Comparison of ENCODE assay signal across 8 cellular contexts in the genomic region with DNA sequence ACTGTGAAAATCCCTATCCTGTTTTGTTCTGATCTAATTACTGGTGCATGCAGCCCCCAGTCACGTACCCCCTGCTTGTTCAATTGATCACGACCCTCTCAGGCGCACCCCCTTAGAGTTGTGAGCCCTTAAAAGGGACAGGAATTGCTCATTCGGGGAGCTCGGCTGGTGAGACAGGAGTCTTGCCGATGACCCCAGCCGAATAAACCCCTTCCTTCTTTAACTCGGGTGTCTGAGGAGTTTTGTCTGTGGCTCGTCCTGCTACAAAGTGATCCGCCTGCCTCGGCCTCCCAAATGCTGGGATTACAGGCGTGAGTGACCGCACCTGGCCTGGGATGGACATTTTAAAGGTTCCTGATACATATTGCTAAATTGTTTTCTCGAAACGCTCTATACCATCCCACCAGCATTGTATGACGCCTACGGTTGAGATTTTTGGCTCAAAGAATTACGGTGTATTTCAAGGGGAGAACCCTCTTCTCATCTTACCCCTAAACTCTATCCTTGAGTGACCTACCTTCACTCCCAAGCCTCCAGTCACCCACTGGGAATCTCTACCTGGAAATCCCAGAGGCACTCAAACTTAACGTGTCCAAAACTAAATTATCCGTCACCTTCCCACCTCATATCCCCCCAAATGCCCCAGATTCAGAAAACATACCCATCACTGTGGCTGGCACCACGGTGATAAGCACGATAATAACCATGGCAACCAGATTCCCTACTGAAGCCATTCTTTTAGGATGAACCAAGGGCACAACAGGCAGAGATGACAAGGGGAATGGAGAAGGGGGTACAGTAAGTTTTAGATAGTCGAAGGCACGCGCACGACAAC. TPM values are rescaled to one million over a fixed set of nuclear protein-coding genes. Genes with fewer than 3 reads are reported as not detected.
DNase-seq lines count a peak whose midpoint lies in the region; ATAC-seq and TF ChIP-seq lines count a peak whose summit lies in the region.

No MANE protein-coding gene starts in this region.

- peak overlapping the region; percentile 85 for H3K27ac ChIP-seq in CD8-positive, alpha-beta T cell (ENCODE audit: low read depth, low read length)
- peak overlapping the region; percentile 88 for H3K27ac ChIP-seq in thymus (ENCODE audit: low read depth)

- H3K9me3 ChIP-seq in CD8-positive, alpha-beta T cell (ENCODE audit: low read length), result no peaks in the 10 kb centered on the region
- H3K9me3 ChIP-seq in thymus (ENCODE audit: control insufficient read depth), result no peaks in the 10 kb centered on the region

- POLR2A ChIA-PET in CD8-positive, alpha-beta T cell (lab: Charles Lee), result interaction anchor here (0.5 to 1.5 kb wide), 11 partner anchors 10 to 482 kb away, joined by 3 to 8 read pairs (median 3); a partner anchor contains a TSS

- peak overlapping the region; percentile 93 for H3K4me3 Mint-ChIP-seq in CD8-positive, alpha-beta T cell

- no peaks in the 10 kb centered on the region for H3K27me3 ChIP-seq in CD8-positive, alpha-beta T cell (ENCODE audit: insufficient read depth, low read length)
- H3K27me3 ChIP-seq in kidney epithelial cell (ENCODE audit: control insufficient read depth, insufficient read depth, low read length), result no peaks in the 10 kb centered on the region
- H3K27me3 ChIP-seq in thymus (ENCODE audit: control insufficient read depth, insufficient read depth), result no peaks in the 10 kb centered on the region

- no peaks in the 10 kb centered on the region for H3K9me3 Mint-ChIP-seq in CD8-positive, alpha-beta T cell
- no peaks in the 10 kb centered on the region for H3K9me3 Mint-ChIP-seq in activated naive CD4-positive, alpha-beta T cell treated with anti-CD3 and anti-CD28 coated beads, Interleukin-2, amount 50 U/mL, for 72 hours

- peaks cover 20% of the 10 kb centered on the region for H3K36me3 Mint-ChIP-seq in CD8-positive, alpha-beta T cell
- peaks cover 20 to 24% of the 10 kb centered on the region in 2 donors for H3K36me3 Mint-ChIP-seq in activated naive CD4-positive, alpha-beta T cell treated with anti-CD3 and anti-CD28 coated beads, Interleukin-2, amount 50 U/mL, for 72 hours

- H3K4me1 ChIP-seq in CD8-positive, alpha-beta T cell (ENCODE audit: insufficient read depth, low read length), result peaks cover 14% of the 10 kb centered on the region
- H3K4me1 ChIP-seq in thymus (ENCODE audit: control insufficient read depth, insufficient read depth, low read length), result peaks cover 10% of the 10 kb centered on the region

- no peak for ATAC-seq in CD8-positive, alpha-beta T cell
- peak; percentile 34 for ATAC-seq in HG02885 (IDR thresholded peaks at IDR 0.05; ENCODE audit: poor library complexity, unreplicated experiment)
- no peak for ATAC-seq in activated naive CD4-positive, alpha-beta T cell treated with anti-CD3 and anti-CD28 coated beads, Interleukin-2, amount 50 U/mL, for 72 hours
- no peak for ATAC-seq in GM18498 (IDR thresholded peaks at IDR 0.05; ENCODE audit: unreplicated experiment)
- ATAC-seq in HG02973 (IDR thresholded peaks at IDR 0.05; ENCODE audit: unreplicated experiment), result no peak

- intact Hi-C loops in CD8-positive, alpha-beta T cell (cut with DNase I, micrococcal nuclease), result loop anchor here (1.0 to 10.0 kb wide), 9 partner anchors 51 to 1354 kb away; a partner anchor contains a TSS

- no peaks in the 10 kb centered on the region for H3K36me3 ChIP-seq in CD8-positive, alpha-beta T cell (ENCODE audit: insufficient read depth, low read length)
- no peaks in the 10 kb centered on the region for H3K36me3 ChIP-seq in kidney epithelial cell (ENCODE audit: control insufficient read depth, insufficient read depth, low read length)
- peaks cover 3% of the 10 kb centered on the region for H3K36me3 ChIP-seq in thymus (ENCODE audit: control insufficient read depth, insufficient read depth)

- no peak for DNase-seq in CD8-positive, alpha-beta T cell
- DNase-seq in activated naive CD4-positive, alpha-beta T cell treated with anti-CD3 and anti-CD28 coated beads, Interleukin-2, amount 50 U/mL, for 72 hours (ENCODE audit: low spot score in 2 of 2), result no peak
- DNase-seq in kidney epithelial cell (ENCODE audit: low read depth) (no peak), NCI-H1930 (lab: John Stamatoyannopoulos, UW) (no peak)

- peaks cover 42% of the 10 kb centered on the region for H3K4me1 Mint-ChIP-seq in CD8-positive, alpha-beta T cell (ENCODE audit: low read depth)

- H3K27me3 Mint-ChIP-seq in CD8-positive, alpha-beta T cell (ENCODE audit: low read depth), result no peaks in the 10 kb centered on the region

- 68% methylated on average over 26 of the region's 26 CpGs for WGBS in thymus

- no peak for TF ChIP-seq CTCF in CD8-positive, alpha-beta T cell (IDR thresholded peaks at IDR 0.05)
- no peak for TF ChIP-seq CTCF in kidney epithelial cell (IDR thresholded peaks at IDR 0.05; ENCODE audit: insufficient read depth, low read length, poor library complexity, severe bottlenecking)

- H3K4me3 ChIP-seq in CD8-positive, alpha-beta T cell (ENCODE audit: low read depth, low read length), result peak overlapping the region; percentile 79
- H3K4me3 ChIP-seq in kidney epithelial cell (ENCODE audit: low read depth, low read length), result peak overlapping the region; percentile 77
- H3K4me3 ChIP-seq in thymus (ENCODE audit: low read length), result peak overlapping the region; percentile 72

- peak overlapping the region; percentile 95 for H3K27ac Mint-ChIP-seq in CD8-positive, alpha-beta T cell
- peak overlapping the region; percentile 95 to 96 for H3K27ac Mint-ChIP-seq in activated naive CD4-positive, alpha-beta T cell treated with anti-CD3 and anti-CD28 coated beads, Interleukin-2, amount 50 U/mL, for 72 hours

- CTCF ChIA-PET in CD8-positive, alpha-beta T cell (lab: Charles Lee), result interaction anchor here (2.2 kb wide), 1 partner anchor 55 kb away, joined by 16 read pairs; a partner anchor contains a TSS

RNA-seq across cellular contexts. Expression of a gene that starts 0.8 kb away (rescaled TPM):
- total RNA-seq in CD8-positive, alpha-beta T cell, result 1 to 10 TPM; 8.5 to 9.3 TPM
- total RNA-seq in activated naive CD4-positive, alpha-beta T cell treated with anti-CD3 and anti-CD28 coated beads, Interleukin-2, amount 50 U/mL, for 72 hours, result 10 to 100 TPM; 66.8 to 69.9 TPM
- 8.9 and 11.5 TPM in 2 replicates for total RNA-seq in kidney epithelial cell
- polyA plus RNA-seq in thymus, result 7.3 TPM

RNA-seq across cellular contexts. Expression of a gene that starts 53.7 kb away (rescaled TPM):
- under 1 TPM; 0.67 to 0.76 TPM for total RNA-seq in CD8-positive, alpha-beta T cell
- 1 to 10 TPM; 3.5 to 3.9 TPM for total RNA-seq in activated naive CD4-positive, alpha-beta T cell treated with anti-CD3 and anti-CD28 coated beads, Interleukin-2, amount 50 U/mL, for 72 hours
- 37.4 and 46.4 TPM in 2 replicates for total RNA-seq in kidney epithelial cell
- polyA plus RNA-seq in thymus, result 3.2 TPM
